In the genomic region with DNA sequence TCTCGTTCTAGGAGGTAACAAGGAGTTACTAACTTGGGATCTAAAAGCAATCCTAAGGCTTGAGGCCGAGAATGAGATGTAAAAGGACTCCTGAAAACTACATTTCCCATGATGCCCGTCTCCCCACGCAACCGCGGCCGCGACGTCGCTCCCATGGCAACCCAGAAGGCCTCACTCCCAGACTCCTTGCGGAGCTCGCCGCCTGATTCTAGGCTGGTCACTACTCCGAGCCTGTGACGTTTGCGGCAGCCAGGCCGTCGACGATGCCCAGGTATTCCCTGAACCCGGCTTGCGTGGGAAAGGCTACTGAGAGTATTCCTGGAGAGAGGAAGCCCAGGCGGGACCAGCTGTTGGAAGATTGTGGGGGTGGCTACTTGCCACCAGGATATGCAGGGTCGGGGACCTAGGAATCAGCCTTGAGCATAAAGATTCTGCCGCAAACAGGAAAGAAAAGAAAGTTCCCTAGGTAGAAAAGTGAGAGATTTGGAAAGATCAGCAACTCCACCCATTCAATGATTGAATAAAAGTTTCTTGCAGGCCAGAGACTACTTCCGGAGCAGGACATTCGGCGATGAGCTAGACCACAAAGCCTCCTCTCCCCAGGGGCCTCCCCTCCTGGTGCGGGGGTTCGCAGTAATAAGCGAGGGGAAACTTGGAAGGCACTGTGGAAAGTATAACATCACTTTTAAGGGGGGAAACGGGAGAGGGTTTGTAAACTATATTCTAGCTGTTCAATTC, we compare ENCODE assay signal across 8 cellular contexts. TPM values are rescaled to one million over a fixed set of nuclear protein-coding genes. Genes with fewer than 3 reads are reported as not detected.
DNase-seq lines count a peak whose midpoint lies in the region; ATAC-seq, FAIRE-seq and TF ChIP-seq lines count a peak whose summit lies in the region.

A gene (plus strand): TSS at position 164 of the 738 bp plus-strand sequence. CDS start 100 bp downstream, at position 264.

- in situ Hi-C loops in HepG2 (cut with HindIII; ENCODE audit: extremely low pct_ligation_motif_present, low pct_unique_long_range_greater_than_20kb) = no loop called here

- H3K36me3 ChIP-seq in BLaER1 = no peaks in the 10 kb centered on the region; the same call in 1 of the 2 replicates
- peaks cover 0 to 5% of the 10 kb centered on the region in 2 experiments; a peak in 1 of 5 replicates for H3K36me3 ChIP-seq in HepG2 (replicated peaks in 1 of 2; ENCODE audit: control insufficient read depth in 1 of 2, insufficient read depth in 2 of 2, low read length in 2 of 2)

- H3K9ac ChIP-seq in BLaER1 (peak within 1 kb of the TSS; percentile 59), HepG2 (ENCODE audit: insufficient read depth, low read depth, low read length) (peak within 1 kb of the TSS; percentile 65)

- peak within 1 kb of the TSS; percentile 87 for H3K4me3 ChIP-seq in BLaER1
- peak within 1 kb of the TSS; percentile 86 to 94 (median 89) for H3K4me3 ChIP-seq in HepG2 (replicated peaks in 1 of 3; ENCODE audit: insufficient read depth in 1 of 3, low read depth in 2 of 3, low read length in 3 of 3)

- TF ChIP-seq EP300 in HepG2 (IDR thresholded peaks at IDR 0.05; ENCODE audit: low read depth in 2 of 2, low read length in 2 of 2) (no peak), HepG2 (CRISPR knock-in tag; IDR thresholded peaks at IDR 0.05; ENCODE audit: borderline replicate concordance) (peak; percentile 59; the same call in 1 of the 2 replicates)

- POLR2A ChIA-PET in HepG2 (lab: Yijun Ruan, JAX) = interaction anchor here (0.9 to 1.8 kb wide), 9 partner anchors 10 to 178 kb away, joined by 3 to 13 read pairs (median 6); a partner anchor contains a TSS

- intact Hi-C loops in HepG2 (cut with micrococcal nuclease; ENCODE audit: unreplicated experiment) = loop anchor here (5.0 to 10.0 kb wide), 2 partner anchors 139 to 167 kb away; a partner anchor contains a TSS

- no peak for TF ChIP-seq CTCF in HepG2 (CRISPR knock-in tag; IDR thresholded peaks at IDR 0.05)

- under 1% methylated on average over 31 of the region's 31 CpGs for WGBS in HepG2 (ENCODE audit: low lambda C conversion rate)

- DNase-seq in NCI-H69 (lab: John Stamatoyannopoulos, UW) (peak; percentile 88), dermis microvascular lymphatic vessel endothelial cell (ENCODE audit: low read depth in 2 of 2) (peak; percentile 51 to 90), HepG2 (ENCODE audit: low spot score) (peak; percentile 83)
- peak; percentile 69 to 70 for DNase-seq in activated CD4-positive, alpha-beta T cell treated with anti-CD3 and anti-CD28 coated beads, Interleukin-2, amount 50 U/mL, for 4 hours
- DNase-seq in stimulated activated CD4-positive, alpha-beta T cell treated with anti-CD3 and anti-CD28 coated beads, Interleukin-4, amount 100 ng/mL, for 1 hour = peak; percentile 81

- H3K4me2 ChIP-seq in BLaER1 (peak within 1 kb of the TSS; percentile 93), HepG2 (ENCODE audit: low read depth, low read length) (peak within 1 kb of the TSS; percentile 89)

- H2AFZ ChIP-seq in HepG2 (ENCODE audit: low read length) = peak within 1 kb of the TSS; percentile 73

- peak; percentile 95 for ATAC-seq in GM19328 (IDR thresholded peaks at IDR 0.05; ENCODE audit: unreplicated experiment)
- ATAC-seq in HG03520 (IDR thresholded peaks at IDR 0.05; ENCODE audit: unreplicated experiment) = peak; percentile 99
- ATAC-seq in HepG2 = peak; percentile 99

- peak; percentile 35 to 66; a peak in 3 of 4 replicates for TF ChIP-seq POLR2A in HepG2 (IDR thresholded peaks at IDR 0.05; ENCODE audit: insufficient read depth in 1 of 2, low read depth in 2 of 2, low read length in 2 of 2)

- CTCF ChIA-PET in HepG2 (lab: Yijun Ruan, JAX; ENCODE audit: low intra/inter-chr PET ratio, low total read pairs) = no interaction called here

- no peaks in the 10 kb centered on the region for H3K79me2 ChIP-seq in HepG2 (ENCODE audit: insufficient read depth, low read length)

- H3K27me3 ChIP-seq in BLaER1 (no peaks in the 10 kb centered on the region), HepG2 (ENCODE audit: control insufficient read depth in 1 of 2, insufficient read depth in 2 of 2, low read length in 2 of 2) (no peaks in the 10 kb centered on the region; a peak in 1 of 5 replicates)

- H3K9me3 ChIP-seq in BLaER1 (no peaks in the 10 kb centered on the region), HepG2 (ENCODE audit: low read length) (no peaks in the 10 kb centered on the region)

- H3K4me1 ChIP-seq in BLaER1 = peaks cover 7% of the 10 kb centered on the region
- peaks cover 11% of the 10 kb centered on the region for H3K4me1 ChIP-seq in HepG2 (ENCODE audit: insufficient read depth, low read length)

- TF ChIP-seq RAD21 in HepG2 (CRISPR knock-in tag; IDR thresholded peaks at IDR 0.05) = no peak

- FAIRE-seq in HepG2 (lab: Jason Lieb, UNC) = peak; percentile 73

- no TSS peak for BruUV-seq in HepG2 (replicated peaks; lab: Mats Ljungman, UMichigan)

- no peak within 1 kb of the TSS for H3K27ac ChIP-seq in BLaER1
- H3K27ac ChIP-seq in HepG2 (ENCODE audit: extremely low read length, insufficient read depth, low read length) = peak within 1 kb of the TSS; percentile 16

- no peaks in the 10 kb centered on the region for H4K20me1 ChIP-seq in BLaER1
- no peaks in the 10 kb centered on the region for H4K20me1 ChIP-seq in HepG2 (ENCODE audit: insufficient read depth, low read length)

TF ChIP-seq in HepG2, 621 proteins besides CTCF, POLR2A, EP300 and RAD21 (continues in another document):
- TF ChIP-seq ZNF207 (IDR thresholded peaks at IDR 0.05; ENCODE audit: borderline replicate concordance) = no peak
- no peak for TF ChIP-seq ZNF564 (CRISPR knock-in tag; IDR thresholded peaks at IDR 0.05)
- TF ChIP-seq YEATS4 (CRISPR knock-in tag; IDR thresholded peaks at IDR 0.05; ENCODE audit: borderline replicate concordance) = peak; percentile 37; the same call in 1 of the 2 replicates
- no peak for TF ChIP-seq ZFP36 (IDR thresholded peaks at IDR 0.05; ENCODE audit: borderline replicate concordance, low read depth, low read length, partially characterized antibody)
- no peak for TF ChIP-seq SCMH1 (CRISPR knock-in tag; IDR thresholded peaks at IDR 0.05; ENCODE audit: borderline replicate concordance)
- TF ChIP-seq RBM22 (optimal IDR thresholded peaks at IDR 0.05; ENCODE audit: low read length) = peak; percentile 100
- TF ChIP-seq MEF2D (CRISPR knock-in tag; IDR thresholded peaks at IDR 0.05) = peak; percentile 91
- TF ChIP-seq ISL2 (CRISPR knock-in tag; IDR thresholded peaks at IDR 0.05) = no peak
- no peak for TF ChIP-seq HHEX (CRISPR knock-in tag; IDR thresholded peaks at IDR 0.05)
- peak; percentile 94 for TF ChIP-seq NAIF1 (CRISPR knock-in tag; IDR thresholded peaks at IDR 0.05; ENCODE audit: borderline replicate concordance)
- peak; percentile 30; the same call in 1 of the 2 replicates for TF ChIP-seq KDM4B (CRISPR knock-in tag; IDR thresholded peaks at IDR 0.05)
- TF ChIP-seq, protein P1, sequence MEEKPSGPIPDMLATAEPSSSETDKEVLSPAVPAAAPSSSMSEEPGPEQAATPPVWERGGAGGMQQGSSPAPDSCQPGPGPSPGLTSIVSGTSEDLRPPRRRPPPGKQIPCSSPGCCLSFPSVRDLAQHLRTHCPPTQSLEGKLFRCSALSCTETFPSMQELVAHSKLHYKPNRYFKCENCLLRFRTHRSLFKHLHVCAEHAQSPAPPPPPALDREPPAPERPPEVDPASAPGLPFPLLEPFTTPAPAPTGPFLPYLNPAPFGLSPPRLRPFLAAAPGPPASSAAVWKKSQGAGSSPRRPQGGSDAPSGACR (CRISPR knock-in tag; IDR thresholded peaks at IDR 0.05) = no peak
- TF ChIP-seq ZNF34 (CRISPR knock-in tag; IDR thresholded peaks at IDR 0.05; ENCODE audit: borderline replicate concordance) = no peak

RNA-seq across cellular contexts. Expression of the gene that starts here (rescaled TPM):
- total RNA-seq in dermis microvascular lymphatic vessel endothelial cell (6.3 and 6.9 TPM in 2 replicates), HepG2 (2016; rRNA removed; fragmentation: Illumina TruSeq; extraction: Trizol) (23.2 and 27.9 TPM in 2 replicates)
- total RNA-seq in HepG2 (2016; cell fraction: cytosol; rRNA removed; fragmentation: Illumina TruSeq; extraction: Trizol; ENCODE audit: low read depth) = 7.3 and 9.1 TPM in 2 replicates
- total RNA-seq in HepG2 (2016; cell fraction: insoluble cytoplasmic fraction; rRNA removed; fragmentation: Illumina TruSeq; extraction: Trizol) = 23.5 and 32.2 TPM in 2 replicates
- 7.6 and 7.9 TPM in 2 replicates for total RNA-seq in HepG2 (2016; cell fraction: membrane; rRNA removed; fragmentation: Illumina TruSeq; extraction: Trizol)
- 15.5 and 17.2 TPM in 2 replicates for total RNA-seq in HepG2 (2016; cell fraction: nucleus; rRNA removed; fragmentation: Illumina TruSeq; extraction: Trizol)
- polyA plus RNA-seq in HepG2 (2011; rRNA removed) = 10.2 and 16.9 TPM in 2 replicates
- polyA plus RNA-seq in HepG2 (2011; cell fraction: cytosol; rRNA removed) = 5.3 and 8.1 TPM in 2 replicates
- 4.8 and 7.3 TPM in 2 replicates for polyA plus RNA-seq in HepG2 (2011; cell fraction: nucleus; rRNA removed)
- 10.8 and 15.5 TPM in 2 replicates for polyA plus RNA-seq in HepG2 (2012)
- polyA plus RNA-seq in HepG2 (2016; cell fraction: cytosol; fragmentation: Illumina TruSeq; extraction: Trizol; ENCODE audit: low read depth) = 2.7 TPM in 2 replicates
- polyA plus RNA-seq in HepG2 (2016; cell fraction: insoluble cytoplasmic fraction; fragmentation: Illumina TruSeq; extraction: Trizol; ENCODE audit: low read depth) = 30.8 and 44.1 TPM in 2 replicates
- polyA plus RNA-seq in HepG2 (2016; cell fraction: membrane; fragmentation: Illumina TruSeq; extraction: Trizol; ENCODE audit: low read depth) = 4.5 and 4.8 TPM in 2 replicates
- polyA plus RNA-seq in HepG2 (2016; cell fraction: nucleus; fragmentation: Illumina TruSeq; extraction: Trizol; ENCODE audit: insufficient read depth, low read depth) = 18.5 and 19.3 TPM in 2 replicates
- 1.3 and 1.4 TPM in 2 replicates for polyA minus RNA-seq in HepG2 (2011; rRNA and poly(A)+ RNA removed; ENCODE audit: low replicate concordance)
- 6.3 and 8.7 TPM in 2 replicates for polyA minus RNA-seq in HepG2 (2011; cell fraction: cytosol; rRNA and poly(A)+ RNA removed)
- 12.1 and 18.2 TPM in 2 replicates for polyA minus RNA-seq in HepG2 (2011; cell fraction: nucleus; rRNA and poly(A)+ RNA removed)
